Comparison of ENCODE assay signal across 16 cellular contexts in the genomic region with DNA sequence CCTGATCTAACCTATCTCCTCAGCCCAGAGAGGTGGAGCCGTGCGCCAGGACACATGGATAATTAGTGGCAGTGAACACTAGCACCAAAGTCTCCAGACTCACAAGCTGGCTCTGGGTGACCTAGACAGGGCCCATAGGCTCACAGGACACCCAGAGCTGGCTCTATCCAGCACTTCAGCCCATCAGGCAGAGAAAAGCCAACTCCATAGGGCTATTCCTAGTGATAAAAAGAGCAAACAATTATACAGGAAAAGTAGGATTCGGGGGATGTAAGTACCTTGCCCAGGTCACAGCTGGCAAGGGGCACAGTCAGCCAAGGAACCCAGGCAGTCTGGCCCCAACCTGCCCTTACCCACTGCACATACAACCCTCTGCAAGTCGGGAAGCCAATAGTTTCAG.
"Had no signal": no experiment of that assay in that cellular context is flagged by ENCODE, and none has a peak within 500 bp of the region (broad histone marks: within the 10 kb centered on the region; RNA-seq: fewer than 3 reads in every experiment).

No MANE protein-coding gene starts in this region.

- H3K4me1 Mint-ChIP-seq: central memory CD8-positive, alpha-beta T cell; mesothelial cell of epicardium; naive thymus-derived CD4-positive, alpha-beta T cell; stimulated activated naive B cell treated with anti-CD40 and anti-IgM and Interleukin-4, amounts not matched to agents 10 μg/mL and 1 μg/mL and 100 μg/mL, for 72 hours had no signal

- H3K27me3 ChIP-seq: adrenal gland, right lobe of liver, spleen, suprapubic skin, uterus had no signal

- H3K36me3 Mint-ChIP-seq: naive thymus-derived CD4-positive, alpha-beta T cell; stimulated activated naive B cell treated with anti-CD40 and anti-IgM and Interleukin-4, amounts not matched to agents 10 μg/mL and 1 μg/mL and 100 μg/mL, for 72 hours had no signal

- H3K4me3 Mint-ChIP-seq: central memory CD8-positive, alpha-beta T cell; dendritic cell treated with granulocyte-macrophage colony-stimulating factor and Interleukin-4, amounts not matched to agents 40 ng/mL and 50 ng/mL, for 4 days; effector memory CD8-positive, alpha-beta T cell; mesothelial cell of epicardium; naive thymus-derived CD4-positive, alpha-beta T cell; stimulated activated naive B cell treated with anti-CD40 and anti-IgM and Interleukin-4, amounts not matched to agents 10 μg/mL and 1 μg/mL and 100 μg/mL, for 72 hours; T-helper 2 cell treated with Interferon-gamma antibody and Interleukin-4, amounts not matched to agents 5 μg/mL and 100 μg/mL, for 36 hours had no signal

- H3K27ac Mint-ChIP-seq: effector memory CD8-positive, alpha-beta T cell; mesothelial cell of epicardium; naive thymus-derived CD4-positive, alpha-beta T cell; stimulated activated naive B cell treated with anti-CD40 and anti-IgM and Interleukin-4, amounts not matched to agents 10 μg/mL and 1 μg/mL and 100 μg/mL, for 72 hours; T-helper 2 cell treated with Interferon-gamma antibody and Interleukin-4, amounts not matched to agents 5 μg/mL and 100 μg/mL, for 36 hours had no signal

- H3K27ac ChIP-seq: epithelial cell of prostate, right lobe of liver, suprapubic skin had no signal

- H3K4me3 ChIP-seq: adrenal gland, right lobe of liver, spleen, suprapubic skin, uterus had no signal

- H3K36me3 ChIP-seq: uterus had no signal

- DNase-seq: activated naive CD4-positive, alpha-beta T cell treated with anti-CD3 and anti-CD28 coated beads, Interleukin-2, amount 50 U/mL, for 16 hours; activated T-cell treated with anti-CD3 and anti-CD28 coated beads, Interleukin-2, amount 50 U/mL, for 1 hour; adrenal gland; effector memory CD8-positive, alpha-beta T cell; naive thymus-derived CD4-positive, alpha-beta T cell; spleen; stimulated activated CD4-positive, alpha-beta T cell treated with anti-CD3 and anti-CD28 coated beads, Interleukin-1b, Interleukin-23, amount 100 ng/mL, for 48 hours; stimulated activated naive B cell treated with anti-CD40 and anti-IgM and Interleukin-4, amounts not matched to agents 10 μg/mL and 1 μg/mL and 100 μg/mL, for 72 hours; uterus had no signal

- ATAC-seq: effector memory CD8-positive, alpha-beta T cell; naive thymus-derived CD4-positive, alpha-beta T cell; right lobe of liver; stimulated activated naive B cell treated with anti-CD40 and anti-IgM and Interleukin-4, amounts not matched to agents 10 μg/mL and 1 μg/mL and 100 μg/mL, for 72 hours had no signal

- H3K9me3 ChIP-seq: adrenal gland, right lobe of liver, spleen, suprapubic skin, uterus had no signal

- H3K9me3 Mint-ChIP-seq: central memory CD8-positive, alpha-beta T cell; dendritic cell treated with granulocyte-macrophage colony-stimulating factor and Interleukin-4, amounts not matched to agents 40 ng/mL and 50 ng/mL, for 4 days; effector memory CD8-positive, alpha-beta T cell; mesothelial cell of epicardium; naive thymus-derived CD4-positive, alpha-beta T cell; stimulated activated naive B cell treated with anti-CD40 and anti-IgM and Interleukin-4, amounts not matched to agents 10 μg/mL and 1 μg/mL and 100 μg/mL, for 72 hours; T-helper 2 cell treated with Interferon-gamma antibody and Interleukin-4, amounts not matched to agents 5 μg/mL and 100 μg/mL, for 36 hours had no signal
